19 cellular contexts compared by ENCODE assay signal in genomic region chr6:89021629-89022028, GRCh38. TPM values are rescaled to one million over a fixed set of nuclear protein-coding genes. Genes with fewer than 3 reads are reported as not detected.
DNase-seq lines count a peak whose midpoint lies in the region; ATAC-seq and TF ChIP-seq lines count a peak whose summit lies in the region.
"Had no signal": no experiment of that assay in that cellular context is flagged by ENCODE, and none has a peak within 500 bp of the region (broad histone marks: within the 10 kb centered on the region; RNA-seq: fewer than 3 reads in every experiment).

No MANE protein-coding gene starts in this region.

- POLR2A ChIA-PET in WTC11 (lab: Charles Lee): no interaction called here

- H3K36me3 Mint-ChIP-seq in WTC11: no peaks in the 10 kb centered on the region
- H3K36me3 Mint-ChIP-seq: activated naive CD8-positive, alpha-beta T cell treated with anti-CD3 and anti-CD28 coated beads, Interleukin-2, amount 10 ng/mL, durations not matched to agents 7 days and 5 days had no signal

- peak overlapping the region; percentile 59 for H3K27ac ChIP-seq in HUES48 (ENCODE audit: low read depth, low read length)
- H3K27ac ChIP-seq in iPS DF 6.9 (ENCODE audit: low read length): no peak overlapping the region
- peak overlapping the region; percentile 78 to 89 (median 84) for H3K27ac ChIP-seq in sigmoid colon
- H3K27ac ChIP-seq: brain microvascular endothelial cell, WERI-Rb-1 had no signal

- no peak for TF ChIP-seq EP300 in sigmoid colon (IDR thresholded peaks at IDR 0.05)

- H3K27me3 Mint-ChIP-seq in WTC11 (ENCODE audit: low read depth): no peaks in the 10 kb centered on the region
- H3K27me3 Mint-ChIP-seq: dendritic cell treated with granulocyte-macrophage colony-stimulating factor and Interleukin-4, amounts not matched to agents 40 ng/mL and 50 ng/mL, for 4 days had no signal

- CTCF ChIA-PET in WTC11 (lab: Charles Lee): interaction anchor here (1.1 to 1.2 kb wide), 2 partner anchors 21 to 59 kb away, joined by 3 read pairs; partner anchors contain the start of gene PNRC1

- H3K27ac Mint-ChIP-seq in WTC11: peak overlapping the region; percentile 60; the same call in 1 of the 2 replicates
- H3K27ac Mint-ChIP-seq: activated CD8-positive, alpha-beta T cell treated with anti-CD3 and anti-CD28 coated beads, Interleukin-2, amount 10 ng/mL, durations not matched to agents 7 days and 5 days; activated naive CD8-positive, alpha-beta T cell treated with anti-CD3 and anti-CD28 coated beads, Interleukin-2, amount 10 ng/mL, durations not matched to agents 7 days and 5 days; activated T-cell treated with anti-CD3 and anti-CD28 coated beads, Interleukin-2, amount 50 U/mL, for 72 hours; dendritic cell treated with granulocyte-macrophage colony-stimulating factor and Interleukin-4, amounts not matched to agents 40 ng/mL and 50 ng/mL, for 4 days had no signal

- ATAC-seq in WTC11 (peak; percentile 96), HG03108 (IDR thresholded peaks at IDR 0.05; ENCODE audit: unreplicated experiment) (no peak), HG02798 (IDR thresholded peaks at IDR 0.05; ENCODE audit: poor library complexity, unreplicated experiment) (no peak)
- ATAC-seq: activated CD8-positive, alpha-beta T cell treated with anti-CD3 and anti-CD28 coated beads, Interleukin-2, amount 10 ng/mL, durations not matched to agents 7 days and 5 days; activated T-cell treated with anti-CD3 and anti-CD28 coated beads, Interleukin-2, amount 50 U/mL, for 72 hours; sciatic nerve had no signal

- DNase-seq in WTC11 (ENCODE audit: low spot score) (no peak), iPS DF 6.9 (ENCODE audit: low read depth, low spot score) (peak; percentile 47), sigmoid colon (no peak), erythroblast (lab: John Stamatoyannopoulos, UW) (no peak)
- no peak for DNase-seq in activated CD4-positive, alpha-beta T cell treated with anti-CD3 and anti-CD28 coated beads, Interleukin-2, amount 50 U/mL, for 48 hours
- DNase-seq: activated CD8-positive, alpha-beta T cell treated with anti-CD3 and anti-CD28 coated beads, Interleukin-2, amount 10 ng/mL, durations not matched to agents 7 days and 5 days; activated naive CD8-positive, alpha-beta T cell treated with anti-CD3 and anti-CD28 coated beads, Interleukin-2, amount 10 ng/mL, durations not matched to agents 7 days and 5 days; activated T-cell treated with anti-CD3 and anti-CD28 coated beads, Interleukin-2, amount 50 U/mL, for 72 hours; brain microvascular endothelial cell; Karpas-422; kidney glomerular epithelial cell; NCI-H1105; stimulated activated CD4-positive, alpha-beta T cell treated with anti-CD3 and anti-CD28 coated beads, Interleukin-1b, Interleukin-23, amount 100 ng/mL, for 48 hours; WERI-Rb-1 had no signal

- intact Hi-C loops in sigmoid colon (cut with DNase I): loop anchor here (1.0 to 5.0 kb wide), 3 partner anchors 39 to 126 kb away; partner anchors contain the start of gene PM20D2

- H3K4me3 Mint-ChIP-seq in WTC11: no peak overlapping the region
- H3K4me3 Mint-ChIP-seq: activated CD8-positive, alpha-beta T cell treated with anti-CD3 and anti-CD28 coated beads, Interleukin-2, amount 10 ng/mL, durations not matched to agents 7 days and 5 days; activated naive CD8-positive, alpha-beta T cell treated with anti-CD3 and anti-CD28 coated beads, Interleukin-2, amount 10 ng/mL, durations not matched to agents 7 days and 5 days; activated T-cell treated with anti-CD3 and anti-CD28 coated beads, Interleukin-2, amount 50 U/mL, for 72 hours; dendritic cell treated with granulocyte-macrophage colony-stimulating factor and Interleukin-4, amounts not matched to agents 40 ng/mL and 50 ng/mL, for 4 days had no signal

- H3K4me3 ChIP-seq in HUES48 (ENCODE audit: low read depth, low read length) (no peak overlapping the region), iPS DF 6.9 (ENCODE audit: low read length) (no peak overlapping the region), sigmoid colon (no peak overlapping the region)

- H3K4me1 Mint-ChIP-seq in WTC11: peaks cover 24% of the 10 kb centered on the region

- no peaks in the 10 kb centered on the region for H3K36me3 ChIP-seq in HUES48 (ENCODE audit: control insufficient read depth, insufficient read depth, low read length)
- H3K36me3 ChIP-seq in iPS DF 6.9 (ENCODE audit: control insufficient read depth, insufficient read depth, low read length): no peaks in the 10 kb centered on the region
- no peaks in the 10 kb centered on the region for H3K36me3 ChIP-seq in sigmoid colon
- H3K36me3 ChIP-seq: brain microvascular endothelial cell, WERI-Rb-1 had no signal

- H3K9me3 Mint-ChIP-seq in WTC11: peaks cover 6% of the 10 kb centered on the region
- H3K9me3 Mint-ChIP-seq: activated naive CD8-positive, alpha-beta T cell treated with anti-CD3 and anti-CD28 coated beads, Interleukin-2, amount 10 ng/mL, durations not matched to agents 7 days and 5 days; dendritic cell treated with granulocyte-macrophage colony-stimulating factor and Interleukin-4, amounts not matched to agents 40 ng/mL and 50 ng/mL, for 4 days had no signal

- H3K4me1 ChIP-seq in HUES48 (ENCODE audit: control insufficient read depth, insufficient read depth, low read length): peaks cover 21% of the 10 kb centered on the region
- H3K4me1 ChIP-seq in iPS DF 6.9 (ENCODE audit: control insufficient read depth, insufficient read depth, low read length): peaks cover 10% of the 10 kb centered on the region
- H3K4me1 ChIP-seq in sigmoid colon: peaks cover 0 to 43% (median 40%) of the 10 kb centered on the region in 4 donors

- TF ChIP-seq POLR2A in sigmoid colon (IDR thresholded peaks at IDR 0.05) (no peak), erythroblast (IDR thresholded peaks at IDR 0.05; ENCODE audit: low read length) (no peak)

- no peak overlapping the region for H3K9ac ChIP-seq in HUES48 (ENCODE audit: low read depth, low read length)

- H3K9me3 ChIP-seq in HUES48 (ENCODE audit: control insufficient read depth, insufficient read depth, low read length) (no peaks in the 10 kb centered on the region), iPS DF 6.9 (ENCODE audit: control insufficient read depth, insufficient read depth, low read length) (no peaks in the 10 kb centered on the region), sigmoid colon (no peaks in the 10 kb centered on the region)

- H3K27me3 ChIP-seq in HUES48 (ENCODE audit: control insufficient read depth, insufficient read depth, low read length) (no peaks in the 10 kb centered on the region), iPS DF 6.9 (ENCODE audit: control insufficient read depth, insufficient read depth, low read length) (no peaks in the 10 kb centered on the region), sigmoid colon (no peaks in the 10 kb centered on the region)
- H3K27me3 ChIP-seq: brain microvascular endothelial cell had no signal

- no peak for TF ChIP-seq CTCF in WTC11 (IDR thresholded peaks at IDR 0.05)
- no peak for TF ChIP-seq CTCF in sigmoid colon (IDR thresholded peaks at IDR 0.05)

- no CpG with 5 or more reads among the region's 4 CpGs for WGBS in iPS DF 6.9 (ENCODE audit: insufficient coverage, insufficient read length)
- 73 to 85% methylated on average over 4 of the region's 4 CpGs for WGBS in sigmoid colon, 2 donors

TF ChIP-seq in WTC11, 78 proteins besides CTCF, POLR2A, EP300 and RAD21:
- TF ChIP-seq USF2 (CRISPR knock-in tag; IDR thresholded peaks at IDR 0.05): peak; percentile 74
- TF ChIP-seq PRRX2 (CRISPR knock-in tag; IDR thresholded peaks at IDR 0.05): no peak
- no peak for TF ChIP-seq ZNF532 (CRISPR knock-in tag; IDR thresholded peaks at IDR 0.05; ENCODE audit: borderline replicate concordance)

RNA-seq across cellular contexts. Expression of gene RNGTT, which starts 58.2 kb away (rescaled TPM):
- total RNA-seq in WTC11 (2021): 20.4 to 22.0 TPM (median 20.7 TPM) in 3 replicates
- 10 to 100 TPM in 3 of 4 donors, 1 to 10 TPM in 1; 10.0 to 14.7 (median 12.9) TPM for total RNA-seq in sigmoid colon
- polyA plus RNA-seq in sigmoid colon: 1 to 10 TPM; 3.0 to 7.9 (median 3.9) TPM

RNA-seq across cellular contexts. Expression of gene PNRC1, which starts 58.9 kb away (rescaled TPM):
- 39.0 to 49.3 TPM (median 48.4 TPM) in 3 replicates for total RNA-seq in WTC11 (2021)
- total RNA-seq in sigmoid colon: 100 to 1,000 TPM; 211 to 349 (median 300) TPM
- 10 to 100 TPM; 44.2 to 73.9 (median 52.7) TPM for polyA plus RNA-seq in sigmoid colon
